In the genomic region with DNA sequence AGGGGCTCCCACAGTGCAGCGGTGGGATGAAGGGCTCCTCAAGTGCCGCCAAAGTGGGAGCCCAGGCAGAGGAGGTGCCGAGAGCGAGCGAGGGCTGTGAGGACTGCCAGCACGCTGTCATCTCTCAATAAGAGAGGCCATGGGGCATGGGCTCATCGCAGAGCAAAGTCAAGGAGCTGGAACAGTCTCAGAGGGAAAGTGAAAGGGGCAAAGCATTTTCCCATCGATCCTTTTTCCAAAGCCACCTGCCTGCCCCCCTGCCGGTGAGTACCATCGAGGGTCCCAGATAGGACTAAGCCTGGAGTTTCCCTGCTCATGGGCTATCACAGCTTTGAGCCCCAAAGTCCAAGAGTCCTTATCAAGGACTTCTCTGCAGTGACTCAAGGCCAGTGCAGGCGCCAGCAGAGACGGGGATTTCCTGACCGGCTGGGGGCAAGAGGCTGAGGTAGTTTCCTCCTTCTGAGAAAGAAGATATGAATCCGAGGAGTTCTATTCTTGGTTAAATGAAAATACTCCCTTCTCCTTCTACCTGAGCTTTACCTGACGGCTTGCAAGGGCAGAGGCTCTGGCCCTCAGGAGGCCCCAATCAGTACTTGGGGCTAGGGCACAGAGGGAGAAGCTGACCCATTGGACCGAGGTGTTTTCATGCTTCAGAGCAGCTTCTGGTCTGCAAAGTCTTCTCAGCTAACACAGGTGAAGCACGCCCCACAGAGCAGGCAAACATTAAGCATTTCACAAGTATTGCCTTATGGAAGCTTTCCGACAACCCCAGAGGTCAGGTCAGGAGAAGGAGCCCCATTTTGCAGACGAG, we compare ENCODE assay signal across 10 cellular contexts. TPM values are rescaled to one million over a fixed set of nuclear protein-coding genes. Genes with fewer than 3 reads are reported as not detected.
DNase-seq lines count a peak whose midpoint lies in the region; ATAC-seq and TF ChIP-seq lines count a peak whose summit lies in the region.
"Had no signal": no experiment of that assay in that cellular context is flagged by ENCODE, and none has a peak within 500 bp of the region (broad histone marks: within the 10 kb centered on the region; RNA-seq: fewer than 3 reads in every experiment).

No MANE protein-coding gene starts in this region.

- ATAC-seq in activated CD4-positive, CD25-positive, alpha-beta regulatory T cell treated with anti-CD3 and anti-CD28 coated beads, Interleukin-2, amount 50 U/mL, for 24 hours = peak; percentile 71 to 74
- ATAC-seq in HG02870 (IDR thresholded peaks at IDR 0.05; ENCODE audit: unreplicated experiment) (peak; percentile 75), HG02852 (IDR thresholded peaks at IDR 0.05; ENCODE audit: unreplicated experiment) (no peak)
- ATAC-seq: WTC11 had no signal

- no peak overlapping the region for H3K27ac ChIP-seq in neuronal stem cell (replicated peaks; ENCODE audit: low read length)
- H3K27ac ChIP-seq: tibial nerve had no signal

- no peak overlapping the region for H3K9ac ChIP-seq in neuronal stem cell (ENCODE audit: low read depth, low read length, poor library complexity)

- no CpG with 5 or more reads among the region's 19 CpGs for WGBS in neuronal stem cell (ENCODE audit: extremely low coverage in 2 of 2, insufficient read length in 2 of 2, insufficient replicate concordance in 1 of 2), 2 donors

- no peaks in the 10 kb centered on the region for H3K36me3 Mint-ChIP-seq in osteocyte (ENCODE audit: unreplicated experiment)
- H3K36me3 Mint-ChIP-seq: WTC11 had no signal

- H2AK5ac ChIP-seq in neuronal stem cell (ENCODE audit: low read depth, low read length) = peak overlapping the region; percentile 37

- H3K27ac Mint-ChIP-seq in osteocyte (ENCODE audit: unreplicated experiment) = no peak overlapping the region
- H3K27ac Mint-ChIP-seq: WTC11 had no signal

- no peak for DNase-seq in activated CD4-positive, CD25-positive, alpha-beta regulatory T cell (lab: John Stamatoyannopoulos, UW)
- DNase-seq in activated CD4-positive, CD25-positive, alpha-beta regulatory T cell treated with anti-CD3 and anti-CD28 coated beads, Interleukin-2, amount 50 U/mL, for 72 hours = peak; percentile 41
- no peak for DNase-seq in neuronal stem cell (ENCODE audit: low spot score)
- DNase-seq in osteocyte (ENCODE audit: extremely low spot score, unreplicated experiment) = no peak
- DNase-seq in NCI-H1048 (lab: John Stamatoyannopoulos, UW) = no peak

- no peaks in the 10 kb centered on the region for H3K9me3 Mint-ChIP-seq in osteocyte (ENCODE audit: unreplicated experiment)
- H3K9me3 Mint-ChIP-seq: WTC11 had no signal

- H3K4me1 Mint-ChIP-seq in osteocyte (ENCODE audit: unreplicated experiment) = peaks cover 3% of the 10 kb centered on the region
- H3K4me1 Mint-ChIP-seq: WTC11 had no signal

- no peak overlapping the region for H3K4me3 Mint-ChIP-seq in osteocyte (ENCODE audit: unreplicated experiment)
- H3K4me3 Mint-ChIP-seq: WTC11 had no signal

- peaks cover 0 to 3% of the 10 kb centered on the region in 2 donors for H3K4me1 ChIP-seq in neuronal stem cell (ENCODE audit: control insufficient read depth in 2 of 2, insufficient read depth in 1 of 2, low read depth in 1 of 2, low read length in 2 of 2)

- H3K27me3 Mint-ChIP-seq in osteocyte (ENCODE audit: unreplicated experiment) = no peaks in the 10 kb centered on the region

- no peak overlapping the region for H3K4me2 ChIP-seq in neuronal stem cell (ENCODE audit: insufficient read depth, low read length, poor library complexity, severe bottlenecking)

- H3K9me3 ChIP-seq in neuronal stem cell (replicated peaks in 1 of 2; ENCODE audit: control insufficient read depth in 2 of 2, insufficient read depth in 1 of 2, low read depth in 1 of 2, low read length in 2 of 2) = no peaks in the 10 kb centered on the region
- H3K9me3 ChIP-seq: tibial nerve had no signal

- H3K18ac ChIP-seq in neuronal stem cell (ENCODE audit: low read length) = peak overlapping the region; percentile 48

- no peak overlapping the region for H3K4ac ChIP-seq in neuronal stem cell (ENCODE audit: low read length)

- no peak overlapping the region for H2BK12ac ChIP-seq in neuronal stem cell (ENCODE audit: low read length)

- no peak overlapping the region for H3K23ac ChIP-seq in neuronal stem cell (ENCODE audit: low read depth, low read length, poor library complexity)

- H3K4me3 ChIP-seq in neuronal stem cell (ENCODE audit: low read length in 2 of 2) = no peak overlapping the region
- H3K4me3 ChIP-seq: tibial nerve had no signal

- no peak overlapping the region for H2BK15ac ChIP-seq in neuronal stem cell (ENCODE audit: low read length)

- H3K79me1 ChIP-seq in neuronal stem cell (ENCODE audit: low read depth, low read length) = no peaks in the 10 kb centered on the region

- TF ChIP-seq CTCF in osteocyte (IDR thresholded peaks at IDR 0.05) = no peak

- H2AFZ ChIP-seq in neuronal stem cell (ENCODE audit: low read length) = no peak overlapping the region

- H2BK5ac ChIP-seq in neuronal stem cell (ENCODE audit: low read length) = no peak overlapping the region

- no peak overlapping the region for H4K8ac ChIP-seq in neuronal stem cell (ENCODE audit: low read depth, low read length)

- H3K27me3 ChIP-seq in neuronal stem cell (ENCODE audit: control insufficient read depth in 3 of 3, insufficient read depth in 3 of 3, low read depth in 1 of 3, low read length in 3 of 3) = peaks cover 0 to 17% (median 0%) of the 10 kb centered on the region in 3 experiments
- H3K27me3 ChIP-seq: tibial nerve had no signal

- H3K14ac ChIP-seq in neuronal stem cell (ENCODE audit: low read length) = no peak overlapping the region

- no peak overlapping the region for H4K91ac ChIP-seq in neuronal stem cell (ENCODE audit: low read depth, low read length, poor library complexity)

- no peak overlapping the region for H2BK120ac ChIP-seq in neuronal stem cell (ENCODE audit: low read depth, low read length)

- no peaks in the 10 kb centered on the region for H3K36me3 ChIP-seq in neuronal stem cell (replicated peaks in 1 of 2; ENCODE audit: control insufficient read depth in 2 of 2, insufficient read depth in 2 of 2, low read length in 2 of 2)

RNA-seq across cellular contexts. Expression of a gene that starts 22.6 kb away (rescaled TPM):
- polyA plus RNA-seq in neuronal stem cell (2013, experiment 1 of 2) = 0.24 TPM
- 0.25 TPM for polyA plus RNA-seq in neuronal stem cell (2013, experiment 2 of 2)
- total RNA-seq in osteocyte = 0.24 and 0.59 TPM in 2 replicates

RNA-seq across cellular contexts. Expression of a gene that starts 28.2 kb away (rescaled TPM):
- 0.01 TPM for polyA plus RNA-seq in neuronal stem cell (2013, experiment 1 of 2)
- 0.03 TPM for polyA plus RNA-seq in neuronal stem cell (2013, experiment 2 of 2)
- total RNA-seq in osteocyte = not detected in 2 replicates
- total RNA-seq: tibial nerve, WTC11 had no signal
